ENCODE assay signal across 11 cellular contexts in genomic region chr17:47257651-47258339, GRCh38. TPM values are rescaled to one million over a fixed set of nuclear protein-coding genes. Genes with fewer than 3 reads are reported as not detected.
A peak's percentile ranks its signal among the peaks of the same experiment; 100 is the strongest.
DNase-seq lines count a peak whose midpoint lies in the region; ATAC-seq and TF ChIP-seq lines count a peak whose summit lies in the region.
"Had no signal": no experiment of that assay in that cellular context is flagged by ENCODE, and none has a peak within 500 bp of the region (broad histone marks: within the 10 kb centered on the region; RNA-seq: fewer than 3 reads in every experiment).

No MANE protein-coding gene starts in this region.

- CTCF ChIA-PET in activated naive CD4-positive, alpha-beta T cell treated with anti-CD3 and anti-CD28 coated beads, Interleukin-2, amount 10 ng/mL, durations not matched to agents 7 days and 5 days (lab: Charles Lee), result no interaction called here

- no peaks in the 10 kb centered on the region for H3K36me3 ChIP-seq in subcutaneous abdominal adipose tissue (ENCODE audit: control insufficient read depth in 5 of 5, insufficient read depth in 5 of 5, low read length in 5 of 5)
- H3K36me3 ChIP-seq: right atrium auricular region had no signal

- peak overlapping the region in 1 of 5 donors; percentile 35 for H3K9ac ChIP-seq in subcutaneous abdominal adipose tissue (ENCODE audit: low read length in 5 of 5)

- peak overlapping the region in 3 of 5 donors; percentile 9 to 44 (median 16) for H3K4me3 ChIP-seq in subcutaneous abdominal adipose tissue (ENCODE audit: low read depth in 1 of 5, low read length in 5 of 5)
- H3K4me3 ChIP-seq: right atrium auricular region had no signal

- H3K27me3 Mint-ChIP-seq in activated naive CD4-positive, alpha-beta T cell treated with anti-CD3 and anti-CD28 coated beads, Interleukin-2, amount 10 ng/mL, durations not matched to agents 7 days and 5 days, result peaks cover 74% of the 10 kb centered on the region
- peaks cover 60% of the 10 kb centered on the region for H3K27me3 Mint-ChIP-seq in activated T-helper 1 cell treated with anti-CD3 and anti-CD28 coated beads, Interleukin-12 subunit alpha, Interleukin-12 subunit beta, Interleukin-2, Interleukin-4 antibody, amounts not matched to agents 30 ng/mL and 10 ng/mL and 1 ng/mL, durations not matched to agents 14 hours and 24 hours and 36 hours (ENCODE audit: insufficient read depth)

- intact Hi-C loops in activated T-helper 1 cell treated with anti-CD3 and anti-CD28 coated beads, Interleukin-12 subunit alpha, Interleukin-12 subunit beta, Interleukin-2, Interleukin-4 antibody, amounts not matched to agents 30 ng/mL and 10 ng/mL and 1 ng/mL, durations not matched to agents 14 hours and 24 hours and 36 hours (cut with micrococcal nuclease), result no loop called here

- H3K9me3 ChIP-seq in subcutaneous abdominal adipose tissue (ENCODE audit: control insufficient read depth in 5 of 5, low read length in 5 of 5), result no peaks in the 10 kb centered on the region
- H3K9me3 ChIP-seq: right atrium auricular region had no signal

- peak; percentile 70 for ATAC-seq in SK-N-SH treated with all-trans-retinoic acid at 6 μM for 48 hours

- peak overlapping the region; percentile 62 for H3K27ac ChIP-seq in subcutaneous abdominal adipose tissue (ENCODE audit: low read depth, low read length)
- H3K27ac ChIP-seq: right atrium auricular region had no signal

- DNase-seq in HCEC 1CT (peak; percentile 77), fibroblast of peridontal ligament (ENCODE audit: extremely low read depth) (peak; percentile 88), NCI-H2107 (lab: John Stamatoyannopoulos, UW) (no peak), NK-92 (lab: John Stamatoyannopoulos, UW; ENCODE audit: unreplicated experiment) (no peak)
- no peak for DNase-seq in activated naive CD4-positive, alpha-beta T cell treated with anti-CD3 and anti-CD28 coated beads, Interleukin-2, amount 10 ng/mL, durations not matched to agents 7 days and 5 days
- no peak for DNase-seq in activated T-helper 1 cell treated with anti-CD3 and anti-CD28 coated beads, Interleukin-12 subunit alpha, Interleukin-12 subunit beta, Interleukin-2, Interleukin-4 antibody, amounts not matched to agents 30 ng/mL and 10 ng/mL and 1 ng/mL, durations not matched to agents 14 hours and 24 hours and 36 hours (ENCODE audit: low spot score)
- DNase-seq: activated CD4-positive, alpha-beta T cell treated with anti-CD3 and anti-CD28 coated beads, Interleukin-2, amount 10 ng/mL, durations not matched to agents 7 days and 5 days; NCI-H510A had no signal

- H3K27me3 ChIP-seq in subcutaneous abdominal adipose tissue (ENCODE audit: control insufficient read depth in 5 of 5, insufficient read depth in 4 of 5, low read length in 5 of 5), result peaks cover 0 to 6% (median 0%) of the 10 kb centered on the region in 5 donors
- H3K27me3 ChIP-seq: right atrium auricular region had no signal

- H3K4me3 Mint-ChIP-seq in activated naive CD4-positive, alpha-beta T cell treated with anti-CD3 and anti-CD28 coated beads, Interleukin-2, amount 10 ng/mL, durations not matched to agents 7 days and 5 days, result no peak overlapping the region
- H3K4me3 Mint-ChIP-seq in activated T-helper 1 cell treated with anti-CD3 and anti-CD28 coated beads, Interleukin-12 subunit alpha, Interleukin-12 subunit beta, Interleukin-2, Interleukin-4 antibody, amounts not matched to agents 30 ng/mL and 10 ng/mL and 1 ng/mL, durations not matched to agents 14 hours and 24 hours and 36 hours, result no peak overlapping the region
- H3K4me3 Mint-ChIP-seq: activated CD4-positive, alpha-beta T cell treated with anti-CD3 and anti-CD28 coated beads, Interleukin-2, amount 10 ng/mL, durations not matched to agents 7 days and 5 days had no signal

- H3K4me1 ChIP-seq in subcutaneous abdominal adipose tissue (ENCODE audit: control insufficient read depth in 5 of 5, insufficient read depth in 5 of 5, low read length in 5 of 5), result peaks cover 2 to 32% (median 27%) of the 10 kb centered on the region in 5 donors

- peaks cover 35% of the 10 kb centered on the region for H3K4me1 Mint-ChIP-seq in activated naive CD4-positive, alpha-beta T cell treated with anti-CD3 and anti-CD28 coated beads, Interleukin-2, amount 10 ng/mL, durations not matched to agents 7 days and 5 days
- peaks cover 32% of the 10 kb centered on the region for H3K4me1 Mint-ChIP-seq in activated T-helper 1 cell treated with anti-CD3 and anti-CD28 coated beads, Interleukin-12 subunit alpha, Interleukin-12 subunit beta, Interleukin-2, Interleukin-4 antibody, amounts not matched to agents 30 ng/mL and 10 ng/mL and 1 ng/mL, durations not matched to agents 14 hours and 24 hours and 36 hours (ENCODE audit: low read depth)

- H3K9me3 Mint-ChIP-seq in activated naive CD4-positive, alpha-beta T cell treated with anti-CD3 and anti-CD28 coated beads, Interleukin-2, amount 10 ng/mL, durations not matched to agents 7 days and 5 days, result no peaks in the 10 kb centered on the region
- H3K9me3 Mint-ChIP-seq in activated T-helper 1 cell treated with anti-CD3 and anti-CD28 coated beads, Interleukin-12 subunit alpha, Interleukin-12 subunit beta, Interleukin-2, Interleukin-4 antibody, amounts not matched to agents 30 ng/mL and 10 ng/mL and 1 ng/mL, durations not matched to agents 14 hours and 24 hours and 36 hours, result no peaks in the 10 kb centered on the region
- H3K9me3 Mint-ChIP-seq: activated CD4-positive, alpha-beta T cell treated with anti-CD3 and anti-CD28 coated beads, Interleukin-2, amount 10 ng/mL, durations not matched to agents 7 days and 5 days had no signal

- H3K27ac Mint-ChIP-seq in activated naive CD4-positive, alpha-beta T cell treated with anti-CD3 and anti-CD28 coated beads, Interleukin-2, amount 10 ng/mL, durations not matched to agents 7 days and 5 days, result no peak overlapping the region
- no peak overlapping the region for H3K27ac Mint-ChIP-seq in activated T-helper 1 cell treated with anti-CD3 and anti-CD28 coated beads, Interleukin-12 subunit alpha, Interleukin-12 subunit beta, Interleukin-2, Interleukin-4 antibody, amounts not matched to agents 30 ng/mL and 10 ng/mL and 1 ng/mL, durations not matched to agents 14 hours and 24 hours and 36 hours

- H3K36me3 Mint-ChIP-seq in activated naive CD4-positive, alpha-beta T cell treated with anti-CD3 and anti-CD28 coated beads, Interleukin-2, amount 10 ng/mL, durations not matched to agents 7 days and 5 days, result no peaks in the 10 kb centered on the region
- no peaks in the 10 kb centered on the region for H3K36me3 Mint-ChIP-seq in activated T-helper 1 cell treated with anti-CD3 and anti-CD28 coated beads, Interleukin-12 subunit alpha, Interleukin-12 subunit beta, Interleukin-2, Interleukin-4 antibody, amounts not matched to agents 30 ng/mL and 10 ng/mL and 1 ng/mL, durations not matched to agents 14 hours and 24 hours and 36 hours (ENCODE audit: low read depth)

TF ChIP-seq in SK-N-SH treated with all-trans-retinoic acid at 6 μM for 48 hours, 23 proteins besides CTCF, POLR2A, EP300 and RAD21:
- no peak for TF ChIP-seq POU6F1 (CRISPR knock-in tag; IDR thresholded peaks at IDR 0.05; ENCODE audit: borderline replicate concordance, low read depth)
- TF ChIP-seq, protein P1, sequence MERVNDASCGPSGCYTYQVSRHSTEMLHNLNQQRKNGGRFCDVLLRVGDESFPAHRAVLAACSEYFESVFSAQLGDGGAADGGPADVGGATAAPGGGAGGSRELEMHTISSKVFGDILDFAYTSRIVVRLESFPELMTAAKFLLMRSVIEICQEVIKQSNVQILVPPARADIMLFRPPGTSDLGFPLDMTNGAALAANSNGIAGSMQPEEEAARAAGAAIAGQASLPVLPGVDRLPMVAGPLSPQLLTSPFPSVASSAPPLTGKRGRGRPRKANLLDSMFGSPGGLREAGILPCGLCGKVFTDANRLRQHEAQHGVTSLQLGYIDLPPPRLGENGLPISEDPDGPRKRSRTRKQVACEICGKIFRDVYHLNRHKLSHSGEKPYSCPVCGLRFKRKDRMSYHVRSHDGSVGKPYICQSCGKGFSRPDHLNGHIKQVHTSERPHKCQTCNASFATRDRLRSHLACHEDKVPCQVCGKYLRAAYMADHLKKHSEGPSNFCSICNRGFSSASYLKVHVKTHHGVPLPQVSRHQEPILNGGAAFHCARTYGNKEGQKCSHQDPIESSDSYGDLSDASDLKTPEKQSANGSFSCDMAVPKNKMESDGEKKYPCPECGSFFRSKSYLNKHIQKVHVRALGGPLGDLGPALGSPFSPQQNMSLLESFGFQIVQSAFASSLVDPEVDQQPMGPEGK (CRISPR knock-in tag; IDR thresholded peaks at IDR 0.05; ENCODE audit: borderline replicate concordance), result peak; percentile 26; the same call in 1 of the 2 replicates

RNA-seq across cellular contexts. Expression of gene ITGB3, which starts 4.2 kb away (rescaled TPM):
- not detected in 2 replicates for total RNA-seq in activated T-helper 1 cell treated with anti-CD3 and anti-CD28 coated beads, Interleukin-12 subunit alpha, Interleukin-12 subunit beta, Interleukin-2, Interleukin-4 antibody, amounts not matched to agents 30 ng/mL and 10 ng/mL and 1 ng/mL, durations not matched to agents 14 hours and 24 hours and 36 hours

RNA-seq across cellular contexts. Expression of gene MYL4, which starts 48.6 kb away (rescaled TPM):
- not detected in 2 replicates for total RNA-seq in activated T-helper 1 cell treated with anti-CD3 and anti-CD28 coated beads, Interleukin-12 subunit alpha, Interleukin-12 subunit beta, Interleukin-2, Interleukin-4 antibody, amounts not matched to agents 30 ng/mL and 10 ng/mL and 1 ng/mL, durations not matched to agents 14 hours and 24 hours and 36 hours
- total RNA-seq: activated CD4-positive, alpha-beta T cell treated with anti-CD3 and anti-CD28 coated beads, Interleukin-2, amount 10 ng/mL, durations not matched to agents 7 days and 5 days had no signal

Comparison
In these comparisons a context has a peak if more than half of its experiments do, and no peak if none do; other contexts are left out.
1. DNase-seq: peak in HCEC 1CT (single experiment) and fibroblast of peridontal ligament (single experiment); none in NCI-H2107 (single experiment), NK-92 (single experiment), activated naive CD4-positive, alpha-beta T cell treated with anti-CD3 and anti-CD28 coated beads, Interleukin-2, amount 10 ng/mL, durations not matched to agents 7 days and 5 days (single experiment) and activated T-helper 1 cell treated with anti-CD3 and anti-CD28 coated beads, Interleukin-12 subunit alpha, Interleukin-12 subunit beta, Interleukin-2, Interleukin-4 antibody, amounts not matched to agents 30 ng/mL and 10 ng/mL and 1 ng/mL, durations not matched to agents 14 hours and 24 hours and 36 hours (single experiment).